In the genomic region with DNA sequence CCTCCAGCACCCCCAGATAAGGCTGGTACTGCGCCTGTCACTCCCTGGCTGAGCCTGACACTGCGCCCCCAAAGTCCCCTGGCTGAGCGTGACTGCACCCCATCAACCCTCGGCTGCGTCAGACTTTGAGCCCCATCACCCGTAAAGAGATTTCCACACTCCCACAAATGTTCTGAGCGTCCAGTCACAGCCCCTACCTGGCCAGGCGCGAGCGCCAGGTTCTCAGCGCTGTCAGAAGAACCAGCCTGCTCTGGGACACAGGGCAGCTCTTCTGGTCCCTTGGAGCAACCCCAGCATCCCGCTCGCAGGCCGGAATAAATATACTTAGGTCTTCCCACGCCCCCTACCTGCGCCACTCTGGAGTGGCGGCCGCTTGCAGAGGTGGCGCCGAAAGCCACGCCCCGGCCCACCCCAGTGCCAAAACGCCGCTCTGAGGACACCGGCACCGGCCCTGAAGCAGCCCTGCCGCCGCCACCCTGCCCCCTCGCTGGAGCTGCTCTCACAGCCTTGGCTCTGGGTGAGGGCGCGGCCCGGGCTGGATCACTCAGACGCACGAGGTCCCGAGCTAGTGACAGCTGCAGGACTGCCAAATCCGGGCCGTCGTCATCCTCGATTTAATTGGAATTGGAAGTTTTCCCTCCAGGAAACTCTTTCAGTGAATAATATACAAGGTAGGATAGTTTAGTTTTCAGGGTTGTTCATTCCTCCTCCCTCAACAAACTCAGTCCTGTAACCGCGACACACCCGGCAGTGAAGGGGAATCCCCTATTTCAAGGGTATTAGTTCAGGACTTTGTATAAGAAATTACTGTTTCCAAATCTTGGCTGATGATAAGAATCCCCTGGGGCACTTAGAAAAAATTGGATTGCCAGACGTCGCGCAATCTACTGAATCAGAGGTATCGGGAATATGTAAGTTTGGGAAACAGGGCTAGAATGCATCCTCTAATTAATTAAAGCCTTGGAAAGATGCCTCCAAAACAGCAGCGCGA, we compare ENCODE assay signal across 8 cellular contexts.
DNase-seq lines count a peak whose midpoint lies in the region; ATAC-seq and TF ChIP-seq lines count a peak whose summit lies in the region.

No MANE protein-coding gene starts in this region.

- H3K27me3 ChIP-seq in HL-60 (ENCODE audit: insufficient read depth, poor library complexity, severe bottlenecking), result peaks cover 15% of the 10 kb centered on the region

- no peak overlapping the region for H3K27ac ChIP-seq in HL-60 (replicated peaks)
- H3K27ac ChIP-seq in angular gyrus (ENCODE audit: low read depth, low read length), result peak overlapping the region; percentile 38

- peak; percentile 76 for DNase-seq in COLO668 (lab: John Stamatoyannopoulos, UW; ENCODE audit: unreplicated experiment)
- DNase-seq in HL-60 (ENCODE audit: low read depth in 1 of 2, low spot score in 1 of 2), result no peak
- DNase-seq in T follicular helper cell (ENCODE audit: low read depth), result peak; percentile 65
- DNase-seq in hypothalamus (lab: John Stamatoyannopoulos, UW), result peak in 42 of 51 donors; percentile 6 to 80 (median 45)
- no peak for DNase-seq in retinal pigment epithelial cell (ENCODE audit: low read depth)
- DNase-seq in NOMO-1 (lab: John Stamatoyannopoulos, UW; ENCODE audit: unreplicated experiment in 2 of 2), result no peak

- peak overlapping the region; percentile 32 for H3K4me3 ChIP-seq in HL-60 (replicated peaks; ENCODE audit: insufficient read depth, low read length)
- H3K4me3 ChIP-seq in retinal pigment epithelial cell (ENCODE audit: low read length), result peak overlapping the region; percentile 70

- peak; percentile 14 for ATAC-seq in GM19468 (IDR thresholded peaks at IDR 0.05; ENCODE audit: extremely low read depth, unreplicated experiment)

- TF ChIP-seq CTCF in HL-60 (IDR thresholded peaks at IDR 0.05; ENCODE audit: insufficient read depth, low read length), result no peak
- peak; percentile 7 for TF ChIP-seq CTCF in retinal pigment epithelial cell (conservative IDR thresholded peaks at IDR 0.05; ENCODE audit: low read depth, low read length)

Comparison
In these comparisons a context has a peak if more than half of its experiments do, and no peak if none do; other contexts are left out.
1. DNase-seq: peak in COLO668 (single experiment), T follicular helper cell (single experiment) and hypothalamus (42 of 51); none in HL-60 (0 of 2), retinal pigment epithelial cell (single experiment) and NOMO-1 (0 of 2).